Comparison of ENCODE assay signal across 10 cellular contexts in the genomic region with DNA sequence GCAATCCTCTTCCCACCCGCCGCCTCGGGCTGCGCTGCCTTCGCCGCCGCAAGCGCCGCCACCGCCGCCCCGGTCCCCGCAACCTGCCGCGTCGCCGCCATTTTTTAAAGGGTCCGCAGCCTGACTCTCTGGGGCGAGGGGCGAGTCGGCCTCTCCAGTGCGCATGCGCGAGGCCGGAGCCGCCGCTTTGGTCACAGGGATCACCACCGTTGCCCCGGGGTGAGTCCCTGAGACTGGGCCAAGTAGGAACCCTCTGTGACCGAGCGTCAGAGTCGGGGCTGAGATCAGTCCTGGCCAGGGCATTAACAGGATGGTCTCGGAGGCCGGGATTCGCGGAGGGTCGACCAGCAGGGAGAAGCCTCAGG. TPM values are rescaled to one million over a fixed set of nuclear protein-coding genes. Genes with fewer than 3 reads are reported as not detected.
DNase-seq lines count a peak whose midpoint lies in the region; ATAC-seq and TF ChIP-seq lines count a peak whose summit lies in the region.
"Had no signal": no experiment of that assay in that cellular context is flagged by ENCODE, and none has a peak within 500 bp of the region (broad histone marks: within the 10 kb centered on the region; RNA-seq: fewer than 3 reads in every experiment).

No MANE protein-coding gene starts in this region.

- H3K4me2 ChIP-seq in PC-9: no peak overlapping the region

- H3K27ac ChIP-seq in endodermal cell (ENCODE audit: low read depth, low read length) (no peak overlapping the region), muscle layer of colon (ENCODE audit: low read depth, low read length) (no peak overlapping the region), upper lobe of right lung (no peak overlapping the region), PC-9 (no peak overlapping the region)

- no peaks in the 10 kb centered on the region for H3K4me1 ChIP-seq in endodermal cell (ENCODE audit: control insufficient read depth, insufficient read depth, low read length)
- H3K4me1 ChIP-seq in muscle layer of colon (ENCODE audit: insufficient read depth, low read length): no peaks in the 10 kb centered on the region
- H3K4me1 ChIP-seq in upper lobe of right lung: no peaks in the 10 kb centered on the region
- no peaks in the 10 kb centered on the region for H3K4me1 ChIP-seq in PC-9 (replicated peaks; ENCODE audit: insufficient read depth)

- peak overlapping the region; percentile 81 for H3K27ac Mint-ChIP-seq in endodermal cell
- H3K27ac Mint-ChIP-seq: activated naive CD8-positive, alpha-beta T cell had no signal

- peaks cover 8% of the 10 kb centered on the region for H3K27me3 Mint-ChIP-seq in endodermal cell (ENCODE audit: insufficient read depth)

- H3K4me3 ChIP-seq in endodermal cell (ENCODE audit: low read length) (peak overlapping the region; percentile 76), muscle layer of colon (ENCODE audit: low read depth in 1 of 2, low read length in 2 of 2) (peak overlapping the region; percentile 50 to 54), upper lobe of right lung (peak overlapping the region; percentile 50), PC-9 (no peak overlapping the region)

- H3K9me3 ChIP-seq in endodermal cell (ENCODE audit: control insufficient read depth, low read length) (no peaks in the 10 kb centered on the region), muscle layer of colon (ENCODE audit: low read length) (no peaks in the 10 kb centered on the region), upper lobe of right lung (no peaks in the 10 kb centered on the region), PC-9 (ENCODE audit: insufficient read depth, low read depth) (no peaks in the 10 kb centered on the region)

- H3K27me3 ChIP-seq in endodermal cell (ENCODE audit: control insufficient read depth, insufficient read depth, low read length, poor library complexity, severe bottlenecking) (no peaks in the 10 kb centered on the region), muscle layer of colon (ENCODE audit: control insufficient read depth in 1 of 2, insufficient read depth in 2 of 2, low read length in 2 of 2) (no peaks in the 10 kb centered on the region), upper lobe of right lung (no peaks in the 10 kb centered on the region), PC-9 (ENCODE audit: insufficient read depth, low read depth) (peaks cover 24% of the 10 kb centered on the region)

- peaks cover 22% of the 10 kb centered on the region for H3K36me3 Mint-ChIP-seq in endodermal cell (ENCODE audit: low read depth)

- CTCF ChIA-PET in PC-9 (lab: Charles Lee): no interaction called here

- peak; percentile 14 for ATAC-seq in upper lobe of right lung
- no peak for ATAC-seq in GM18858 (IDR thresholded peaks at IDR 0.05; ENCODE audit: unreplicated experiment)

- H3K9ac ChIP-seq in endodermal cell (ENCODE audit: extremely low read depth, low read length, poor library complexity, severe bottlenecking): peak overlapping the region; percentile 47
- no peak overlapping the region for H3K9ac ChIP-seq in muscle layer of colon (ENCODE audit: low read length)

- no TSS peak for BruUV-seq in PC-9 (replicated peaks; lab: Mats Ljungman, UMichigan)

- intact Hi-C loops in upper lobe of right lung (cut with DNase I): no loop called here
- intact Hi-C loops in PC-9 (cut with micrococcal nuclease; ENCODE audit: unreplicated experiment): no loop called here

- peaks cover 2% of the 10 kb centered on the region for H3K4me1 Mint-ChIP-seq in endodermal cell

- TF ChIP-seq CTCF in endodermal cell (conservative IDR thresholded peaks at IDR 0.05): no peak
- TF ChIP-seq CTCF in upper lobe of right lung (IDR thresholded peaks at IDR 0.05): no peak
- no peak for TF ChIP-seq CTCF in PC-9 (conservative IDR thresholded peaks at IDR 0.05)

- DNase-seq in NCI-H2227 (lab: John Stamatoyannopoulos, UW; ENCODE audit: unreplicated experiment) (peak; percentile 34), NCI-H2227 treated with DMSO at 0.1 percent for 48 hours (lab: John Stamatoyannopoulos, UW) (no peak), endodermal cell (no peak), upper lobe of right lung (no peak), PC-9 (no peak), NCI-H1694 treated with DMSO at 0.1 percent for 48 hours (lab: John Stamatoyannopoulos, UW) (no peak)
- DNase-seq: T-helper 9 cell had no signal

- no peak overlapping the region for H2AFZ ChIP-seq in PC-9

- no peaks in the 10 kb centered on the region for H3K79me2 ChIP-seq in PC-9 (ENCODE audit: low read depth)

- POLR2A ChIA-PET in PC-9 (lab: Charles Lee; ENCODE audit: unreplicated experiment): no interaction called here

- H3K9me2 ChIP-seq in PC-9 (ENCODE audit: insufficient read depth): no peaks in the 10 kb centered on the region

- H3K4me3 Mint-ChIP-seq in endodermal cell: peak overlapping the region; percentile 75
- H3K4me3 Mint-ChIP-seq: activated naive CD8-positive, alpha-beta T cell had no signal

- H3F3A ChIP-seq in PC-9 (ENCODE audit: insufficient read depth, low read depth): no peaks in the 10 kb centered on the region

- H3K36me3 ChIP-seq in endodermal cell (ENCODE audit: control insufficient read depth, insufficient read depth, low read length): peaks cover 3% of the 10 kb centered on the region
- no peaks in the 10 kb centered on the region for H3K36me3 ChIP-seq in muscle layer of colon (ENCODE audit: insufficient read depth, low read length)
- H3K36me3 ChIP-seq in upper lobe of right lung: no peaks in the 10 kb centered on the region
- no peaks in the 10 kb centered on the region for H3K36me3 ChIP-seq in PC-9 (ENCODE audit: low read depth)

- peaks cover 16% of the 10 kb centered on the region for H3K9me3 Mint-ChIP-seq in endodermal cell

- 14 to 33% methylated on average over 3 to 37 of the region's 37 CpGs for WGBS in endodermal cell (ENCODE audit: insufficient coverage in 1 of 2, insufficient read length in 1 of 2), 2 experiments

- no peaks in the 10 kb centered on the region for H4K20me1 ChIP-seq in PC-9 (ENCODE audit: insufficient read depth)

RNA-seq across cellular contexts. Expression of a gene that starts 42.6 kb away (rescaled TPM):
- total RNA-seq in endodermal cell (100 to 1,000 TPM; 105 to 128 TPM), upper lobe of right lung (41.2 TPM), PC-9 (2021) (53.1 and 68.0 TPM in 2 replicates)
- polyA plus RNA-seq in endodermal cell (2013, experiment 1 of 2): 101 TPM
- polyA plus RNA-seq in endodermal cell (2013, experiment 2 of 2): 102 TPM

RNA-seq across cellular contexts. Expression of a gene that starts 43.0 kb away (rescaled TPM):
- 1 to 10 TPM; 1.6 to 2.7 TPM for total RNA-seq in endodermal cell
- 4.8 TPM for polyA plus RNA-seq in endodermal cell (2013, experiment 1 of 2)
- polyA plus RNA-seq in endodermal cell (2013, experiment 2 of 2): 4.0 TPM
- total RNA-seq in upper lobe of right lung: 6.4 TPM
- 3.3 and 4.3 TPM in 2 replicates for total RNA-seq in PC-9 (2021)
